Comparison of ENCODE assay signal across 8 cellular contexts in the genomic region with DNA sequence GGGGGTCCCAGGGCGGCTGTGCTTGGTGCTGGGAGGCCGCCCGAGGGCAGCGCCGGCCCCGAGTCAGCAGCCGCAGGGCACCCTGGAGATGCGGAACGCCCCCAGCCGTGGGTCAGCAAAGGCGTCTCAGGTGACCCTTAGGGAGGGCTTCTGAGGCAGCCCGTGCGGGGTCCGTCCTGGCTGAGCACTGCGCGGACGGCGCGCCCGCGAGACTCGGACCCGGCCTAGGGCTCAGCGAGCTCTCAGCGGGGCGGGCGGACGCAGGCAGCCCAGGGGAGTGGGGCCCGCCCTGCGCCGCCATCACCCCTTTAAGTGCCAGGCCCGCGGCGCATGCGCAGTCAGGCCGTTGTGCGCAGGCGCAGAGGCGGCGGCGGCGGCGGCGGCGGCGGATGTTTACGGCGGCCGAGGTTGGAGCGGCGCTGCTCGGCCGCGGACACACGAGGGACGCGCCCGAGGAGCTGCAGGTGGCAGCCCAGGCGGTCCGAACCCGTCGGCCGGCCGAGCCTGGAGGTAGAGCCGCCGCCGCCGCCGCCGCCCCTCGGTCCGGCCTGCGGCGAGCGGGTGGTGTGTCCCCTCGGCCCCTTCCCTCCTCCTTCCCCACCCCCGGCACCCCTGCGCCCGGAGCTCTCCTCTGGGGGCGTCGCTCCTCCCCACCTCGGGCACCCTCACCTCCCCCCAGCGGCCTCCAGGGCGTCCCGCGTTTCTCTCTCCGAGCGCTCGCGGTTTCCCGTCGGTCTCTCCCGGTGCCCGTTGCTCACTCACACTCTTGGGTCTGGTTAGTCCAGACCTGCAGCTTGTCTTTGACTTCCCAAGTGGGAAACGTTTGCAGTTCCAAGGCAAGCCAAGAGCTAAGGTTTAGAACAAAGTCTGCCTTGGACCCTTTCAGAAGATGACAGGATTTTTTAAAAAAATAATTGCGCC. TPM values are rescaled to one million over a fixed set of nuclear protein-coding genes. Genes with fewer than 3 reads are reported as not detected.
A peak's percentile ranks its signal among the peaks of the same experiment; 100 is the strongest.
DNase-seq lines count a peak whose midpoint lies in the region; ATAC-seq, FAIRE-seq and TF ChIP-seq lines count a peak whose summit lies in the region.

PCMTD2 (plus strand) TSS at position 388 of the 921 bp plus-strand sequence. CDS start 4,218 bp downstream, outside the sequence.

- peaks cover 48% of the 10 kb centered on the region for H3K4me1 Mint-ChIP-seq in activated T-cell treated with anti-CD3 and anti-CD28 coated beads, Interleukin-2, amount 50 U/mL, for 24 hours (ENCODE audit: low read depth)

- H3K36me3 ChIP-seq in PC-3 (ENCODE audit: low read depth, low read length) (no peaks in the 10 kb centered on the region), muscle layer of colon (ENCODE audit: insufficient read depth, low read length) (no peaks in the 10 kb centered on the region)

- intact Hi-C loops in PC-3 (cut with micrococcal nuclease) = no loop called here

- peaks cover 34% of the 10 kb centered on the region for H3K79me2 ChIP-seq in PC-3 (ENCODE audit: low read length)

- H3K36me3 Mint-ChIP-seq in activated T-cell treated with anti-CD3 and anti-CD28 coated beads, Interleukin-2, amount 50 U/mL, for 24 hours (ENCODE audit: low read depth) = peaks cover 14% of the 10 kb centered on the region

- H3K4me2 ChIP-seq in PC-3 (ENCODE audit: low read length) = peak within 1 kb of the TSS; percentile 97

- no peaks in the 10 kb centered on the region for H3K9me2 ChIP-seq in PC-3 (replicated peaks; ENCODE audit: low read length)

- H3K27ac ChIP-seq in PC-3 (ENCODE audit: low read length) (0 out of 2 replicates have a peak within 1 kb of the TSS, but pooled peaks have one; percentile 21), muscle layer of colon (ENCODE audit: low read depth, low read length) (peak within 1 kb of the TSS; percentile 79)

- no TSS peak for BruUV-seq in PC-3 (replicated peaks; lab: Mats Ljungman, UMichigan)

- peak; percentile 74 for ATAC-seq in GM21526 (IDR thresholded peaks at IDR 0.05; ENCODE audit: low FRiP score, unreplicated experiment)
- ATAC-seq in PC-3 = peak; percentile 91
- ATAC-seq in esophagus mucosa = peak; percentile 96

- H3K27ac Mint-ChIP-seq in activated T-cell treated with anti-CD3 and anti-CD28 coated beads, Interleukin-2, amount 50 U/mL, for 24 hours = peak within 1 kb of the TSS; percentile 93

- H3K27me3 ChIP-seq in PC-3 (ENCODE audit: low read length) (peaks cover 6% of the 10 kb centered on the region; the same call in 1 of the 2 replicates), muscle layer of colon (ENCODE audit: control insufficient read depth in 1 of 2, insufficient read depth in 2 of 2, low read length in 2 of 2) (no peaks in the 10 kb centered on the region)

- H3K4me3 ChIP-seq in PC-3 (ENCODE audit: low read length) = peak within 1 kb of the TSS; percentile 97
- peak within 1 kb of the TSS; percentile 76 to 80 for H3K4me3 ChIP-seq in muscle layer of colon (ENCODE audit: low read depth in 1 of 2, low read length in 2 of 2)

- no peaks in the 10 kb centered on the region for H3K9me3 Mint-ChIP-seq in activated T-cell treated with anti-CD3 and anti-CD28 coated beads, Interleukin-2, amount 50 U/mL, for 24 hours

- H4K20me1 ChIP-seq in PC-3 (ENCODE audit: low read length) = no peaks in the 10 kb centered on the region

- peak within 1 kb of the TSS; percentile 83 for H3K4me3 Mint-ChIP-seq in activated T-cell treated with anti-CD3 and anti-CD28 coated beads, Interleukin-2, amount 50 U/mL, for 24 hours

- peak within 1 kb of the TSS; percentile 91 for H3K9ac ChIP-seq in PC-3 (ENCODE audit: low read length)
- peak within 1 kb of the TSS; percentile 49 for H3K9ac ChIP-seq in muscle layer of colon (ENCODE audit: low read length)

- H2AFZ ChIP-seq in PC-3 (ENCODE audit: low read length) = peak within 1 kb of the TSS; percentile 100

- no peak for TF ChIP-seq CTCF in D721Med (IDR thresholded peaks at IDR 0.05; ENCODE audit: insufficient read depth, missing control alignments)
- TF ChIP-seq CTCF in PC-3 (conservative IDR thresholded peaks at IDR 0.05; ENCODE audit: low read depth, low read length) = no peak

- CTCF ChIA-PET in PC-3 (lab: Charles Lee) = interaction anchor here (0.5 kb wide), 1 partner anchor 19 kb away, joined by 4 read pairs; no protein-coding TSS in a partner anchor

- no peaks in the 10 kb centered on the region for H3K9me3 ChIP-seq in PC-3 (ENCODE audit: low read length)
- no peaks in the 10 kb centered on the region for H3K9me3 ChIP-seq in muscle layer of colon (ENCODE audit: low read length)

- DNase-seq in D721Med (ENCODE audit: insufficient read length, low spot score) (peak; percentile 97), HuH-7.5 (ENCODE audit: low spot score) (peak; percentile 97), PC-3 (peak; percentile 88)
- peak; percentile 92 for DNase-seq in activated T-cell treated with anti-CD3 and anti-CD28 coated beads, Interleukin-2, amount 50 U/mL, for 24 hours
- DNase-seq in stimulated activated CD8-positive, alpha-beta memory T cell treated with anti-CD3 and anti-CD28 coated beads, Interleukin-7, amount 100 ng/mL, for 24 hours (ENCODE audit: low read depth) = peak; percentile 65

- no peak for FAIRE-seq in D721Med (lab: Jason Lieb, UNC)

- H3K4me1 ChIP-seq in PC-3 (ENCODE audit: insufficient read depth, low read length) (peaks cover 16% of the 10 kb centered on the region), muscle layer of colon (ENCODE audit: insufficient read depth, low read length) (peaks cover 18% of the 10 kb centered on the region)

- H3K27me3 Mint-ChIP-seq in activated T-cell treated with anti-CD3 and anti-CD28 coated beads, Interleukin-2, amount 50 U/mL, for 24 hours = peaks cover 5% of the 10 kb centered on the region

- POLR2A ChIA-PET in PC-3 (lab: Charles Lee; ENCODE audit: unreplicated experiment) = interaction anchor here (0.7 kb wide), 1 partner anchor 720 kb away, joined by 3 read pairs; no protein-coding TSS in a partner anchor

- H3F3A ChIP-seq in PC-3 (ENCODE audit: low read length, unreplicated experiment) = no peaks in the 10 kb centered on the region

RNA-seq across cellular contexts. Expression of gene PCMTD2, which starts in this region (rescaled TPM):
- total RNA-seq in PC-3 (2014; rRNA removed) (45.7 and 57.8 TPM in 2 replicates), esophagus mucosa (26.0 TPM)

Comparison
In these comparisons a context has a peak if more than half of its experiments do, and no peak if none do; other contexts are left out.
1. Peak in every context shown above with its lines: DNase-seq, ATAC-seq, H3K4me3 ChIP-seq and H3K27ac ChIP-seq.